In genomic region chr22:30248484-30248883, GRCh38 we compare ENCODE assay signal across 15 cellular contexts. TPM values are rescaled to one million over a fixed set of nuclear protein-coding genes. Genes with fewer than 3 reads are reported as not detected.
DNase-seq lines count a peak whose midpoint lies in the region; ATAC-seq and TF ChIP-seq lines count a peak whose summit lies in the region.
"Had no signal": no experiment of that assay in that cellular context is flagged by ENCODE, and none has a peak within 500 bp of the region (broad histone marks: within the 10 kb centered on the region; RNA-seq: fewer than 3 reads in every experiment).

No MANE protein-coding gene starts in this region.

- intact Hi-C loops in HCT116 (cut with micrococcal nuclease) = no loop called here
- intact Hi-C loops in mammary epithelial cell (cut with micrococcal nuclease) = no loop called here
- intact Hi-C loops in sciatic nerve (cut with DNase I) = no loop called here

- no peaks in the 10 kb centered on the region for H3K9me2 ChIP-seq in HCT116 (ENCODE audit: insufficient read depth)

- CTCF ChIA-PET in activated CD8-positive, alpha-beta memory T cell treated with anti-CD3 and anti-CD28 coated beads, Interleukin-2, amount 10 ng/mL, durations not matched to agents 7 days and 5 days (lab: Charles Lee) = interaction anchor here (1.0 to 1.5 kb wide), 3 partner anchors 13 to 140 kb away, joined by 3 to 10 read pairs (median 3); no protein-coding TSS in a partner anchor
- CTCF ChIA-PET in HCT116 (lab: Charles Lee) = no interaction called here
- CTCF ChIA-PET in mammary epithelial cell (lab: Charles Lee; ENCODE audit: low non-redundant PET) = no interaction called here

- no peak overlapping the region for H2AFZ ChIP-seq in HCT116 (ENCODE audit: low read depth, low read length, poor library complexity, severe bottlenecking)
- no peak overlapping the region for H2AFZ ChIP-seq in mammary epithelial cell (ENCODE audit: low read depth, low read length)

- no peaks in the 10 kb centered on the region for H3K9me3 ChIP-seq in HCT116 (ENCODE audit: control insufficient read depth in 1 of 2, insufficient read depth in 1 of 2, low read depth in 1 of 2, low read length in 2 of 2)
- no peaks in the 10 kb centered on the region for H3K9me3 ChIP-seq in mammary epithelial cell (replicated peaks; ENCODE audit: insufficient read depth, low read length)

- peak overlapping the region; percentile 84 for H3K9ac ChIP-seq in HCT116 (ENCODE audit: low read length)
- H3K9ac ChIP-seq in mammary epithelial cell (ENCODE audit: insufficient read depth, low read length) = no peak overlapping the region

- no peak for ATAC-seq in activated CD8-positive, alpha-beta memory T cell treated with anti-CD3 and anti-CD28 coated beads, Interleukin-2, amount 10 ng/mL, durations not matched to agents 7 days and 5 days
- ATAC-seq in HCT116 = no peak
- ATAC-seq in naive thymus-derived CD8-positive, alpha-beta T cell = no peak
- ATAC-seq in sciatic nerve = no peak

- no peak overlapping the region for H3K4me3 Mint-ChIP-seq in activated CD8-positive, alpha-beta memory T cell treated with anti-CD3 and anti-CD28 coated beads, Interleukin-2, amount 10 ng/mL, durations not matched to agents 7 days and 5 days
- peak overlapping the region; percentile 48 for H3K4me3 Mint-ChIP-seq in progenitor cell of endocrine pancreas (ENCODE audit: low read depth)
- H3K4me3 Mint-ChIP-seq in naive thymus-derived CD8-positive, alpha-beta T cell = peak overlapping the region in 4 of 10 donors; percentile 20 to 66 (median 30)

- no peak for TF ChIP-seq RAD21 in HCT116 (IDR thresholded peaks at IDR 0.05; ENCODE audit: low read depth)

- dilution Hi-C loops in mammary epithelial cell (cut with HindIII; ENCODE audit: low sequenced_read_pairs) = no loop called here

- H3K79me2 ChIP-seq in HCT116 (ENCODE audit: insufficient read depth, low read length) (peaks cover 91% of the 10 kb centered on the region), mammary epithelial cell (ENCODE audit: insufficient read depth, low read length) (peaks cover 42% of the 10 kb centered on the region)

- H3K36me3 ChIP-seq in HCT116 (ENCODE audit: control insufficient read depth in 1 of 2, insufficient read depth in 2 of 2, low read length in 2 of 2) (peaks cover 4 to 19% of the 10 kb centered on the region in 2 experiments; a peak in 3 of 4 replicates), mammary epithelial cell (ENCODE audit: insufficient read depth, low read length) (peaks cover 5% of the 10 kb centered on the region)

- H3K4me1 Mint-ChIP-seq in activated CD8-positive, alpha-beta memory T cell treated with anti-CD3 and anti-CD28 coated beads, Interleukin-2, amount 10 ng/mL, durations not matched to agents 7 days and 5 days = peaks cover 81% of the 10 kb centered on the region
- peaks cover 21% of the 10 kb centered on the region for H3K4me1 Mint-ChIP-seq in progenitor cell of endocrine pancreas (ENCODE audit: low read depth)
- H3K4me1 Mint-ChIP-seq in naive thymus-derived CD8-positive, alpha-beta T cell = peaks cover 27 to 46% (median 32%) of the 10 kb centered on the region in 4 donors

- in situ Hi-C loops in mammary epithelial cell (cut with MboI; ENCODE audit: low sequenced_read_pairs in 2 of 2) = no loop called here

- DNase-seq in activated CD8-positive, alpha-beta memory T cell treated with anti-CD3 and anti-CD28 coated beads, Interleukin-2, amount 10 ng/mL, durations not matched to agents 7 days and 5 days = no peak
- no peak for DNase-seq in activated CD8-positive, alpha-beta memory T cell treated with anti-CD3 and anti-CD28 coated beads, Interleukin-2, amount 50 U/mL, for 4 hours
- no peak for DNase-seq in HCT116 (ENCODE audit: low read depth, low spot score)
- DNase-seq in mammary epithelial cell = no peak
- DNase-seq in progenitor cell of endocrine pancreas (ENCODE audit: low spot score, unreplicated experiment) = no peak
- DNase-seq in dermis blood vessel endothelial cell = no peak
- no peak for DNase-seq in naive thymus-derived CD8-positive, alpha-beta T cell
- no peak for DNase-seq in sciatic nerve (ENCODE audit: low spot score)
- DNase-seq: activated CD8-positive, alpha-beta memory T cell treated with anti-CD3 and anti-CD28 coated beads for 24 hours; dorsolateral prefrontal cortex; NCI-H2081; NCI-H774; substantia nigra; T-helper 9 cell had no signal

- no peak for TF ChIP-seq POLR2A in HCT116 (IDR thresholded peaks at IDR 0.05; ENCODE audit: borderline replicate concordance, extremely low read depth, insufficient read depth, insufficient read length)

- POLR2A ChIA-PET in HCT116 (lab: Charles Lee) = no interaction called here
- POLR2A ChIA-PET in naive thymus-derived CD8-positive, alpha-beta T cell (lab: Charles Lee) = interaction anchor here (0.5 kb wide), 1 partner anchor 145 kb away, joined by 3 read pairs; no protein-coding TSS in a partner anchor

- 93% methylated on average over 5 of the region's 6 CpGs for WGBS in mammary epithelial cell (ENCODE audit: low coverage, missing lambda C conversion rate)

- H3K4me1 ChIP-seq in HCT116 (ENCODE audit: control insufficient read depth in 1 of 2, insufficient read depth in 2 of 2, low read length in 2 of 2) (peaks cover 66 to 100% of the 10 kb centered on the region in 2 experiments), mammary epithelial cell (ENCODE audit: insufficient read depth, low read length) (peaks cover 83% of the 10 kb centered on the region)

- H3K27me3 ChIP-seq in HCT116 (ENCODE audit: insufficient read depth, low read length) (no peaks in the 10 kb centered on the region), mammary epithelial cell (ENCODE audit: insufficient read depth, low read length) (no peaks in the 10 kb centered on the region)

- RAD21 ChIA-PET in HCT116 (lab: Charles Lee; ENCODE audit: low non-redundant PET in 1 of 2, low total read pairs in 2 of 2, uncharacterized antibody in 2 of 2, unreplicated experiment in 2 of 2) = interaction anchor here in 1 of 2 experiments (0.6 kb wide), 1 partner anchor 14 kb away, joined by 3 read pairs; no protein-coding TSS in a partner anchor

- no peaks in the 10 kb centered on the region for H3K9me3 Mint-ChIP-seq in activated CD8-positive, alpha-beta memory T cell treated with anti-CD3 and anti-CD28 coated beads, Interleukin-2, amount 10 ng/mL, durations not matched to agents 7 days and 5 days (ENCODE audit: low read depth)
- H3K9me3 Mint-ChIP-seq in progenitor cell of endocrine pancreas (ENCODE audit: low read depth) = no peaks in the 10 kb centered on the region
- no peaks in the 10 kb centered on the region for H3K9me3 Mint-ChIP-seq in naive thymus-derived CD8-positive, alpha-beta T cell

- BruUV-seq in HCT116 (replicated peaks; lab: Mats Ljungman, UMichigan) = no TSS peak
- BruUV-seq in mammary epithelial cell (replicated peaks; lab: Mats Ljungman, UMichigan) = no TSS peak

- no peak for TF ChIP-seq CTCF in HCT116 (IDR thresholded peaks at IDR 0.05 in 2 of 3, conservative IDR thresholded peaks at IDR 0.05 in 1 of 3; ENCODE audit: borderline replicate concordance in 1 of 3, insufficient read depth in 1 of 3, low read depth in 2 of 3, low read length in 2 of 3)
- no peak for TF ChIP-seq CTCF in mammary epithelial cell (conservative IDR thresholded peaks at IDR 0.05 in 1 of 2, IDR thresholded peaks at IDR 0.05 in 1 of 2; ENCODE audit: extremely low read depth in 1 of 2, insufficient read depth in 1 of 2, low read depth in 1 of 2, low read length in 2 of 2)
- no peak for TF ChIP-seq CTCF in progenitor cell of endocrine pancreas (IDR thresholded peaks at IDR 0.05; ENCODE audit: unreplicated experiment)

- H3K4me2 ChIP-seq in HCT116 (ENCODE audit: low read length) (peak overlapping the region; percentile 96), mammary epithelial cell (ENCODE audit: insufficient read depth, low read depth, low read length) (peak overlapping the region; percentile 94)

- H3K4me3 ChIP-seq in HCT116 (replicated peaks in 1 of 2; ENCODE audit: low read depth in 1 of 2, low read length in 2 of 2) (no peak overlapping the region), mammary epithelial cell (replicated peaks in 1 of 3; ENCODE audit: insufficient read depth in 1 of 3, low read depth in 2 of 3, low read length in 3 of 3) (no peak overlapping the region)
- H3K4me3 ChIP-seq: dorsolateral prefrontal cortex had no signal

- peaks cover 23% of the 10 kb centered on the region for H3K36me3 Mint-ChIP-seq in activated CD8-positive, alpha-beta memory T cell treated with anti-CD3 and anti-CD28 coated beads, Interleukin-2, amount 10 ng/mL, durations not matched to agents 7 days and 5 days
- no peaks in the 10 kb centered on the region for H3K36me3 Mint-ChIP-seq in progenitor cell of endocrine pancreas (ENCODE audit: insufficient read depth)
- H3K36me3 Mint-ChIP-seq in naive thymus-derived CD8-positive, alpha-beta T cell = no peaks in the 10 kb centered on the region

- H3K27ac Mint-ChIP-seq in activated CD8-positive, alpha-beta memory T cell treated with anti-CD3 and anti-CD28 coated beads, Interleukin-2, amount 10 ng/mL, durations not matched to agents 7 days and 5 days = peak overlapping the region; percentile 51
- H3K27ac Mint-ChIP-seq in progenitor cell of endocrine pancreas = peak overlapping the region; percentile 73
- peak overlapping the region in 4 of 10 donors; percentile 2 to 58 (median 30) for H3K27ac Mint-ChIP-seq in naive thymus-derived CD8-positive, alpha-beta T cell

- peaks cover 3% of the 10 kb centered on the region for H3K27me3 Mint-ChIP-seq in activated CD8-positive, alpha-beta memory T cell treated with anti-CD3 and anti-CD28 coated beads, Interleukin-2, amount 10 ng/mL, durations not matched to agents 7 days and 5 days
- H3K27me3 Mint-ChIP-seq in progenitor cell of endocrine pancreas = peaks cover 28% of the 10 kb centered on the region
- peaks cover 2 to 34% (median 13%) of the 10 kb centered on the region in 5 donors for H3K27me3 Mint-ChIP-seq in naive thymus-derived CD8-positive, alpha-beta T cell

- H4K20me1 ChIP-seq in HCT116 (ENCODE audit: insufficient read depth) (no peaks in the 10 kb centered on the region), mammary epithelial cell (ENCODE audit: insufficient read depth, low read length) (no peaks in the 10 kb centered on the region)

- H3K27ac ChIP-seq in HCT116 (ENCODE audit: low read depth, low read length) (peak overlapping the region; percentile 85), mammary epithelial cell (ENCODE audit: insufficient read depth, low read depth, low read length) (no peak overlapping the region)
- H3K27ac ChIP-seq: dorsolateral prefrontal cortex had no signal

RNA-seq across cellular contexts. Expression of gene LIF, which starts 1.9 kb away (rescaled TPM):
- 100 to 1,000 TPM; 107 to 304 TPM for total RNA-seq in activated CD8-positive, alpha-beta memory T cell treated with anti-CD3 and anti-CD28 coated beads, Interleukin-2, amount 10 ng/mL, durations not matched to agents 7 days and 5 days
- 75.4 TPM for total RNA-seq in HCT116 (2021; ENCODE audit: unreplicated experiment)
- 105 and 129 TPM in 2 replicates for polyA plus RNA-seq in HCT116 (2012)
- total RNA-seq in mammary epithelial cell = 10 to 100 TPM; 31.2 to 35.8 TPM
- polyA plus RNA-seq in mammary epithelial cell = 7.8 TPM
- 12.0 TPM for polyA minus RNA-seq in mammary epithelial cell
- total RNA-seq in progenitor cell of endocrine pancreas = 2.3 and 3.6 TPM in 2 replicates
- total RNA-seq in dermis blood vessel endothelial cell = 1.1 and 1.7 TPM in 2 replicates
- not detected for total RNA-seq in naive thymus-derived CD8-positive, alpha-beta T cell
- not detected for polyA plus RNA-seq in naive thymus-derived CD8-positive, alpha-beta T cell
- total RNA-seq in sciatic nerve = 3.2 TPM

RNA-seq across cellular contexts. Expression of gene OSM, which starts 18.2 kb away (rescaled TPM):
- total RNA-seq in activated CD8-positive, alpha-beta memory T cell treated with anti-CD3 and anti-CD28 coated beads, Interleukin-2, amount 10 ng/mL, durations not matched to agents 7 days and 5 days = 100 to 1,000 TPM; 122 to 141 TPM
- total RNA-seq in HCT116 (2021; ENCODE audit: unreplicated experiment) (not detected), mammary epithelial cell (not detected), progenitor cell of endocrine pancreas (not detected in 2 replicates), dermis blood vessel endothelial cell (not detected in 2 replicates), sciatic nerve (6.4 TPM)
- polyA plus RNA-seq in HCT116 (2012) = 0.04 and 0.05 TPM in 2 replicates
- not detected for polyA plus RNA-seq in mammary epithelial cell
- polyA minus RNA-seq in mammary epithelial cell = not detected
- total RNA-seq in naive thymus-derived CD8-positive, alpha-beta T cell = 1 to 10 TPM in 1 of 2 experiments, under 1 TPM in 1; 0.81 to 1.1 TPM
- polyA plus RNA-seq in naive thymus-derived CD8-positive, alpha-beta T cell = 10 to 100 TPM in 1 of 3 donors, 1 to 10 TPM in 2; 4.4 to 11.6 (median 4.4) TPM
- total RNA-seq: M059J had no signal

RNA-seq across cellular contexts. Expression of gene CASTOR1, which starts 40.8 kb away (rescaled TPM):
- total RNA-seq in activated CD8-positive, alpha-beta memory T cell treated with anti-CD3 and anti-CD28 coated beads, Interleukin-2, amount 10 ng/mL, durations not matched to agents 7 days and 5 days = 10 to 100 TPM in 1 of 2 experiments, 1 to 10 TPM in 1; 8.7 to 10.2 TPM
- 6.5 TPM for total RNA-seq in HCT116 (2021; ENCODE audit: unreplicated experiment)
- 5.2 and 5.6 TPM in 2 replicates for polyA plus RNA-seq in HCT116 (2012)
- 1 to 10 TPM; 8.7 to 9.7 TPM for total RNA-seq in mammary epithelial cell
- 6.3 TPM for polyA plus RNA-seq in mammary epithelial cell
- polyA minus RNA-seq in mammary epithelial cell = 9.4 TPM
- 7.2 and 9.3 TPM in 2 replicates for total RNA-seq in progenitor cell of endocrine pancreas
- 8.5 and 14.7 TPM in 2 replicates for total RNA-seq in dermis blood vessel endothelial cell
- 10 to 100 TPM; 18.0 to 20.4 TPM for total RNA-seq in naive thymus-derived CD8-positive, alpha-beta T cell
- 10 to 100 TPM; 16.9 to 33.5 (median 20.8) TPM for polyA plus RNA-seq in naive thymus-derived CD8-positive, alpha-beta T cell
- 15.9 TPM for total RNA-seq in sciatic nerve

Comparison
In these comparisons a context has a peak if more than half of its experiments do, and no peak if none do; other contexts are left out.
1. RNA of gene OSM, which starts 18.2 kb away (total RNA-seq): 122 to 141 TPM in activated CD8-positive, alpha-beta memory T cell treated with anti-CD3 and anti-CD28 coated beads, Interleukin-2, amount 10 ng/mL, durations not matched to agents 7 days and 5 days; 6.4 TPM in sciatic nerve (single experiment), 0.81 to 1.1 TPM in naive thymus-derived CD8-positive, alpha-beta T cell, not detected in mammary epithelial cell, not detected in HCT116 (single experiment), not detected in progenitor cell of endocrine pancreas and not detected in dermis blood vessel endothelial cell; every median in the first group is over 10 times any median in the second.